In genomic region chr7:117088623-117089199, GRCh38 we compare ENCODE assay signal across 22 cellular contexts.
"Had no signal": no experiment of that assay in that cellular context is flagged by ENCODE, and none has a peak within 500 bp of the region (broad histone marks: within the 10 kb centered on the region; RNA-seq: fewer than 3 reads in every experiment).

No MANE protein-coding gene starts in this region.

- H3K9me3 ChIP-seq: right lobe of liver, testis had no signal

- H3K9ac ChIP-seq: parathyroid adenoma had no signal

- H3K27me3 ChIP-seq: dorsolateral prefrontal cortex, foreskin keratinocyte, right lobe of liver, testis had no signal

- H3K27ac Mint-ChIP-seq: activated B cell treated with CpG ODN at 0.5 μM for 24 hours; activated CD4-positive, alpha-beta memory T cell treated with anti-CD3 and anti-CD28 coated beads for 36 hours; endodermal cell; mesothelial cell of epicardium; stimulated activated effector memory CD8-positive, alpha-beta T cell treated with anti-CD3 and anti-CD28 coated beads, Interleukin-12 subunit alpha, Interleukin-12 subunit beta, amount 100 ng/mL, for 72 hours; T-helper 2 cell treated with Interferon-gamma antibody and Interleukin-4, amounts not matched to agents 5 μg/mL and 100 μg/mL, for 36 hours had no signal

- H3K36me3 ChIP-seq: right lobe of liver had no signal

- H3K4me1 Mint-ChIP-seq: endodermal cell had no signal

- H3K27ac ChIP-seq: foreskin keratinocyte, parathyroid adenoma, right lobe of liver, testis had no signal

- H3K9me3 Mint-ChIP-seq: activated B cell treated with CpG ODN at 0.5 μM for 24 hours; activated CD4-positive, alpha-beta memory T cell treated with anti-CD3 and anti-CD28 coated beads for 36 hours; activated naive CD8-positive, alpha-beta T cell treated with anti-CD3 and anti-CD28 coated beads, Interleukin-2, amount 10 ng/mL, durations not matched to agents 7 days and 5 days; endodermal cell; mesothelial cell of epicardium; nephron; stimulated activated effector memory CD8-positive, alpha-beta T cell treated with anti-CD3 and anti-CD28 coated beads, Interleukin-12 subunit alpha, Interleukin-12 subunit beta, amount 100 ng/mL, for 72 hours; T-helper 2 cell treated with Interferon-gamma antibody and Interleukin-4, amounts not matched to agents 5 μg/mL and 100 μg/mL, for 36 hours had no signal

- DNase-seq: activated B cell treated with CpG ODN at 0.5 μM for 24 hours; activated CD4-positive, alpha-beta memory T cell treated with anti-CD3 and anti-CD28 coated beads for 36 hours; activated CD4-positive, alpha-beta T cell treated with anti-CD3 and anti-CD28 coated beads for 4 hours; activated CD8-positive, alpha-beta memory T cell treated with anti-CD3 and anti-CD28 coated beads, Interleukin-2, amount 10 ng/mL, durations not matched to agents 7 days and 5 days; activated naive CD4-positive, alpha-beta T cell; activated naive CD8-positive, alpha-beta T cell treated with anti-CD3 and anti-CD28 coated beads, Interleukin-2, amount 10 ng/mL, durations not matched to agents 7 days and 5 days; amygdala; caudate nucleus; dorsolateral prefrontal cortex; endodermal cell; foreskin keratinocyte; hippocampal formation; left cardiac atrium; right lobe of liver; stimulated activated CD4-positive, alpha-beta T cell treated with anti-CD3 and anti-CD28 coated beads, Interleukin-4, amount 100 ng/mL, for 24 hours; testis had no signal

- H3K4me1 ChIP-seq: parathyroid adenoma, right lobe of liver had no signal

- ATAC-seq: activated CD8-positive, alpha-beta memory T cell treated with anti-CD3 and anti-CD28 coated beads, Interleukin-2, amount 10 ng/mL, durations not matched to agents 7 days and 5 days; foreskin keratinocyte; left cardiac atrium; right lobe of liver; stimulated activated effector memory CD8-positive, alpha-beta T cell treated with anti-CD3 and anti-CD28 coated beads, Interleukin-12 subunit alpha, Interleukin-12 subunit beta, amount 100 ng/mL, for 72 hours had no signal

- H3K4me3 Mint-ChIP-seq: activated B cell treated with CpG ODN at 0.5 μM for 24 hours; activated CD4-positive, alpha-beta memory T cell treated with anti-CD3 and anti-CD28 coated beads for 36 hours; activated CD8-positive, alpha-beta memory T cell treated with anti-CD3 and anti-CD28 coated beads, Interleukin-2, amount 10 ng/mL, durations not matched to agents 7 days and 5 days; endodermal cell; mesothelial cell of epicardium; nephron; stimulated activated effector memory CD8-positive, alpha-beta T cell treated with anti-CD3 and anti-CD28 coated beads, Interleukin-12 subunit alpha, Interleukin-12 subunit beta, amount 100 ng/mL, for 72 hours had no signal

- H3K27me3 Mint-ChIP-seq: activated B cell treated with CpG ODN at 0.5 μM for 24 hours; activated CD4-positive, alpha-beta memory T cell treated with anti-CD3 and anti-CD28 coated beads for 36 hours; activated CD8-positive, alpha-beta memory T cell treated with anti-CD3 and anti-CD28 coated beads, Interleukin-2, amount 10 ng/mL, durations not matched to agents 7 days and 5 days; activated naive CD8-positive, alpha-beta T cell treated with anti-CD3 and anti-CD28 coated beads, Interleukin-2, amount 10 ng/mL, durations not matched to agents 7 days and 5 days had no signal

- H3K4me3 ChIP-seq: dorsolateral prefrontal cortex, right lobe of liver, smooth muscle cell, testis had no signal

- H3K4me2 ChIP-seq: smooth muscle cell had no signal

- H3K36me3 Mint-ChIP-seq: activated CD4-positive, alpha-beta memory T cell treated with anti-CD3 and anti-CD28 coated beads for 36 hours; activated CD8-positive, alpha-beta memory T cell treated with anti-CD3 and anti-CD28 coated beads, Interleukin-2, amount 10 ng/mL, durations not matched to agents 7 days and 5 days; activated naive CD8-positive, alpha-beta T cell treated with anti-CD3 and anti-CD28 coated beads, Interleukin-2, amount 10 ng/mL, durations not matched to agents 7 days and 5 days; mesothelial cell of epicardium; stimulated activated effector memory CD8-positive, alpha-beta T cell treated with anti-CD3 and anti-CD28 coated beads, Interleukin-12 subunit alpha, Interleukin-12 subunit beta, amount 100 ng/mL, for 72 hours had no signal
